ENCODE assay signal across 11 cellular contexts in the genomic region with DNA sequence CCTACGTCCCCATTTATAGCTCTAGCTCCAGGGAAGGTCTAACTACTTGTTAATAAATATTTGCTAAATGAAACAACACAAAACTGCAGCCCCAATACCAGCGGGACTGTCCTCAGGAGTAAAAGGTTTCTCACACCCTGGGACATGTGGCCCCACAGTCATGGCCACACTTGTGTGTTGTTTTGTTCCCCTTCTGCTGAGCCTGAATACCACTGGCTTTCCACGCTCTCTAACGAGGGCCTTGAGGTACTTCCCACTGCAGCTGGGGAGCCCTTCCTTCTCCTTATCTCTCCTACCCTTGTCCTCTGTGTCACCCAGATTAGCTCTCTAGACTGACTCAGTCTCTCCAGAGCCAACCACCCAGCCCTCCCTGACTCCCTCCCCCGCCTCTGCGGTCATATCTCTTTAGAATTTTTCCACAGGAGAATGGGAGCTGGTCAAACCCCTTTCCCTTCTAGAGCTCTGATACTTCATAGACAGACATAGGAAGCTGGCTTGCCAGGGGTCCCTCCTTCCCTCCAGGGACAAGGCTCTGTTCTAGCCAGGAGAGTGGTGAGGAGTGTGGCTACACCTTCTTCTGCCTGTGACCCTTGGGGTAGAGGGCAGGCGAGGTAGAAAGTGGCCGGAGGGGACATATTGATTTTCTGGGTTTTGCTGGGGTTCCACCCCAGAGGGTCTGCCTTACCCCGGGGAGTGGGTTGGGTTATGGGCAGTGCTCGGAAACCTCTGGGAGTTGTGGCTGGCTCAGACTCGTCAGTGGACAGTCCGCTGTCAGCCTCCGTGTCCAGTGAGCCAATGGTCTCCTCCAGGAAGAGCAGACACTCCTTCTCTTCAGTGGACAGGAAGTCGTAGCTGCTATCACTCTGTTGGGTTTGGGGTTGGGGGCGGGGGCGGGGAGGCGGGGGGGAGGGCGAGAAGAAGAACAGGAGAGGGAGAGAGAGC. TPM values are rescaled to one million over a fixed set of nuclear protein-coding genes. Genes with fewer than 3 reads are reported as not detected.
DNase-seq lines count a peak whose midpoint lies in the region; ATAC-seq and TF ChIP-seq lines count a peak whose summit lies in the region.
"Had no signal": no experiment of that assay in that cellular context is flagged by ENCODE, and none has a peak within 500 bp of the region (broad histone marks: within the 10 kb centered on the region; RNA-seq: fewer than 3 reads in every experiment).

No MANE protein-coding gene starts in this region.

- no peak overlapping the region for H3K27ac ChIP-seq in iPS-18a (ENCODE audit: low read length)

- peak overlapping the region; percentile 5 for H3K4me3 ChIP-seq in iPS-18a (ENCODE audit: low read length)

- H3K4me1 ChIP-seq in iPS-18a (ENCODE audit: control insufficient read depth, low read depth, low read length) = peaks cover 18% of the 10 kb centered on the region

- intact Hi-C loops in activated T-helper 2 cell treated with anti-CD3 and anti-CD28 coated beads, Interferon-gamma antibody, Interleukin-2, Interleukin-4, amounts not matched to agents 10 μg/mL and 5 μg/mL and 100 μg/mL, durations not matched to agents 14 hours and 24 hours and 36 hours (cut with micrococcal nuclease) = no loop called here
- intact Hi-C loops in head of caudate nucleus (cut with DNase I) = no loop called here

- no peaks in the 10 kb centered on the region for H3K27me3 ChIP-seq in iPS-18a (ENCODE audit: control insufficient read depth, insufficient read depth, low read length)

- in situ Hi-C loops in GM13976 (cut with MboI; ENCODE audit: low sequenced_read_pairs, unreplicated experiment) = no loop called here

- peaks cover 3% of the 10 kb centered on the region for H3K36me3 ChIP-seq in iPS-18a (ENCODE audit: control insufficient read depth, low read depth, low read length)

- ATAC-seq in stimulated activated naive B cell treated with anti-CD40 and anti-IgM and Interleukin-4, amounts not matched to agents 10 μg/mL and 1 μg/mL and 100 μg/mL, for 72 hours (replicated peaks) = peak; percentile 46 to 54

- no peak for TF ChIP-seq CTCF in GM13976 (IDR thresholded peaks at IDR 0.05; ENCODE audit: borderline replicate concordance, control extremely low read depth, extremely low read depth, insufficient read depth, missing control alignments)

- DNase-seq in Kasumi-1 (lab: John Stamatoyannopoulos, UW) = peak; percentile 64 to 77
- no peak for DNase-seq in activated T-helper 2 cell treated with anti-CD3 and anti-CD28 coated beads, Interferon-gamma antibody, Interleukin-2, Interleukin-4, amounts not matched to agents 10 μg/mL and 5 μg/mL and 100 μg/mL, durations not matched to agents 14 hours and 24 hours and 36 hours (ENCODE audit: low spot score)
- no peak for DNase-seq in stimulated activated naive B cell treated with anti-CD40 and anti-IgM and Interleukin-4, amounts not matched to agents 10 μg/mL and 1 μg/mL and 100 μg/mL, for 72 hours
- no peak for DNase-seq in T-helper 1 cell
- no peak for DNase-seq in head of caudate nucleus
- no peak for DNase-seq in GM13976 (ENCODE audit: low spot score)
- DNase-seq in NOMO-1 (lab: John Stamatoyannopoulos, UW; ENCODE audit: unreplicated experiment in 2 of 2) = no peak
- DNase-seq: activated gamma-delta T cell treated with Interleukin-2 at 50 U/mL for 16 hours had no signal

- H3K27me3 Mint-ChIP-seq in activated T-helper 2 cell treated with anti-CD3 and anti-CD28 coated beads, Interferon-gamma antibody, Interleukin-2, Interleukin-4, amounts not matched to agents 10 μg/mL and 5 μg/mL and 100 μg/mL, durations not matched to agents 14 hours and 24 hours and 36 hours (ENCODE audit: low read depth) = peaks cover 10% of the 10 kb centered on the region
- peaks cover 12 to 37% of the 10 kb centered on the region in 2 donors for H3K27me3 Mint-ChIP-seq in stimulated activated naive B cell treated with anti-CD40 and anti-IgM and Interleukin-4, amounts not matched to agents 10 μg/mL and 1 μg/mL and 100 μg/mL, for 72 hours

- H3K9ac ChIP-seq in iPS-18a (ENCODE audit: low read length) = no peak overlapping the region

- H3K9me3 Mint-ChIP-seq in activated T-helper 2 cell treated with anti-CD3 and anti-CD28 coated beads, Interferon-gamma antibody, Interleukin-2, Interleukin-4, amounts not matched to agents 10 μg/mL and 5 μg/mL and 100 μg/mL, durations not matched to agents 14 hours and 24 hours and 36 hours = no peaks in the 10 kb centered on the region
- no peaks in the 10 kb centered on the region for H3K9me3 Mint-ChIP-seq in stimulated activated naive B cell treated with anti-CD40 and anti-IgM and Interleukin-4, amounts not matched to agents 10 μg/mL and 1 μg/mL and 100 μg/mL, for 72 hours
- H3K9me3 Mint-ChIP-seq: IgD-negative memory B cell had no signal

- H3K4me3 Mint-ChIP-seq in activated T-helper 2 cell treated with anti-CD3 and anti-CD28 coated beads, Interferon-gamma antibody, Interleukin-2, Interleukin-4, amounts not matched to agents 10 μg/mL and 5 μg/mL and 100 μg/mL, durations not matched to agents 14 hours and 24 hours and 36 hours (ENCODE audit: low read depth) = no peak overlapping the region
- no peak overlapping the region for H3K4me3 Mint-ChIP-seq in stimulated activated naive B cell treated with anti-CD40 and anti-IgM and Interleukin-4, amounts not matched to agents 10 μg/mL and 1 μg/mL and 100 μg/mL, for 72 hours
- H3K4me3 Mint-ChIP-seq: IgD-negative memory B cell had no signal

- H3K9me3 ChIP-seq in iPS-18a (ENCODE audit: control insufficient read depth, low read depth, low read length) = no peaks in the 10 kb centered on the region

- H3K4me1 Mint-ChIP-seq in activated T-helper 2 cell treated with anti-CD3 and anti-CD28 coated beads, Interferon-gamma antibody, Interleukin-2, Interleukin-4, amounts not matched to agents 10 μg/mL and 5 μg/mL and 100 μg/mL, durations not matched to agents 14 hours and 24 hours and 36 hours (ENCODE audit: low read depth) = peaks cover 15% of the 10 kb centered on the region
- peaks cover 7 to 10% of the 10 kb centered on the region in 2 donors for H3K4me1 Mint-ChIP-seq in stimulated activated naive B cell treated with anti-CD40 and anti-IgM and Interleukin-4, amounts not matched to agents 10 μg/mL and 1 μg/mL and 100 μg/mL, for 72 hours
- H3K4me1 Mint-ChIP-seq: IgD-negative memory B cell had no signal

- no peaks in the 10 kb centered on the region for H3K36me3 Mint-ChIP-seq in activated T-helper 2 cell treated with anti-CD3 and anti-CD28 coated beads, Interferon-gamma antibody, Interleukin-2, Interleukin-4, amounts not matched to agents 10 μg/mL and 5 μg/mL and 100 μg/mL, durations not matched to agents 14 hours and 24 hours and 36 hours (ENCODE audit: low read depth)
- no peaks in the 10 kb centered on the region for H3K36me3 Mint-ChIP-seq in stimulated activated naive B cell treated with anti-CD40 and anti-IgM and Interleukin-4, amounts not matched to agents 10 μg/mL and 1 μg/mL and 100 μg/mL, for 72 hours

- H3K27ac Mint-ChIP-seq in activated T-helper 2 cell treated with anti-CD3 and anti-CD28 coated beads, Interferon-gamma antibody, Interleukin-2, Interleukin-4, amounts not matched to agents 10 μg/mL and 5 μg/mL and 100 μg/mL, durations not matched to agents 14 hours and 24 hours and 36 hours = peak overlapping the region; percentile 40
- no peak overlapping the region for H3K27ac Mint-ChIP-seq in stimulated activated naive B cell treated with anti-CD40 and anti-IgM and Interleukin-4, amounts not matched to agents 10 μg/mL and 1 μg/mL and 100 μg/mL, for 72 hours
- H3K27ac Mint-ChIP-seq: IgD-negative memory B cell had no signal

RNA-seq across cellular contexts. Expression of a gene that starts 8.1 kb away (rescaled TPM):
- not detected in 2 replicates for total RNA-seq in activated T-helper 2 cell treated with anti-CD3 and anti-CD28 coated beads, Interferon-gamma antibody, Interleukin-2, Interleukin-4, amounts not matched to agents 10 μg/mL and 5 μg/mL and 100 μg/mL, durations not matched to agents 14 hours and 24 hours and 36 hours
- total RNA-seq: glomerular endothelial cell had no signal

RNA-seq across cellular contexts. Expression of a gene that starts 26.5 kb away (rescaled TPM):
- total RNA-seq in activated T-helper 2 cell treated with anti-CD3 and anti-CD28 coated beads, Interferon-gamma antibody, Interleukin-2, Interleukin-4, amounts not matched to agents 10 μg/mL and 5 μg/mL and 100 μg/mL, durations not matched to agents 14 hours and 24 hours and 36 hours = 8.1 and 8.7 TPM in 2 replicates

RNA-seq across cellular contexts. Expression of a gene that starts 28.6 kb away (rescaled TPM):
- total RNA-seq in activated T-helper 2 cell treated with anti-CD3 and anti-CD28 coated beads, Interferon-gamma antibody, Interleukin-2, Interleukin-4, amounts not matched to agents 10 μg/mL and 5 μg/mL and 100 μg/mL, durations not matched to agents 14 hours and 24 hours and 36 hours = 1.9 and 2.2 TPM in 2 replicates

RNA-seq across cellular contexts. Expression of a gene that starts 54.2 kb away (rescaled TPM):
- not detected in 2 replicates for total RNA-seq in activated T-helper 2 cell treated with anti-CD3 and anti-CD28 coated beads, Interferon-gamma antibody, Interleukin-2, Interleukin-4, amounts not matched to agents 10 μg/mL and 5 μg/mL and 100 μg/mL, durations not matched to agents 14 hours and 24 hours and 36 hours
- total RNA-seq: glomerular endothelial cell had no signal

Comparison
In these comparisons a context has a peak if more than half of its experiments do, and no peak if none do; other contexts are left out.
1. DNase-seq: peak in Kasumi-1 (2 of 2); none in activated T-helper 2 cell treated with anti-CD3 and anti-CD28 coated beads, Interferon-gamma antibody, Interleukin-2, Interleukin-4, amounts not matched to agents 10 μg/mL and 5 μg/mL and 100 μg/mL, durations not matched to agents 14 hours and 24 hours and 36 hours (single experiment), stimulated activated naive B cell treated with anti-CD40 and anti-IgM and Interleukin-4, amounts not matched to agents 10 μg/mL and 1 μg/mL and 100 μg/mL, for 72 hours (single experiment), T-helper 1 cell (0 of 5), head of caudate nucleus (0 of 42), GM13976 (single experiment) and NOMO-1 (0 of 2).